In the genomic region with DNA sequence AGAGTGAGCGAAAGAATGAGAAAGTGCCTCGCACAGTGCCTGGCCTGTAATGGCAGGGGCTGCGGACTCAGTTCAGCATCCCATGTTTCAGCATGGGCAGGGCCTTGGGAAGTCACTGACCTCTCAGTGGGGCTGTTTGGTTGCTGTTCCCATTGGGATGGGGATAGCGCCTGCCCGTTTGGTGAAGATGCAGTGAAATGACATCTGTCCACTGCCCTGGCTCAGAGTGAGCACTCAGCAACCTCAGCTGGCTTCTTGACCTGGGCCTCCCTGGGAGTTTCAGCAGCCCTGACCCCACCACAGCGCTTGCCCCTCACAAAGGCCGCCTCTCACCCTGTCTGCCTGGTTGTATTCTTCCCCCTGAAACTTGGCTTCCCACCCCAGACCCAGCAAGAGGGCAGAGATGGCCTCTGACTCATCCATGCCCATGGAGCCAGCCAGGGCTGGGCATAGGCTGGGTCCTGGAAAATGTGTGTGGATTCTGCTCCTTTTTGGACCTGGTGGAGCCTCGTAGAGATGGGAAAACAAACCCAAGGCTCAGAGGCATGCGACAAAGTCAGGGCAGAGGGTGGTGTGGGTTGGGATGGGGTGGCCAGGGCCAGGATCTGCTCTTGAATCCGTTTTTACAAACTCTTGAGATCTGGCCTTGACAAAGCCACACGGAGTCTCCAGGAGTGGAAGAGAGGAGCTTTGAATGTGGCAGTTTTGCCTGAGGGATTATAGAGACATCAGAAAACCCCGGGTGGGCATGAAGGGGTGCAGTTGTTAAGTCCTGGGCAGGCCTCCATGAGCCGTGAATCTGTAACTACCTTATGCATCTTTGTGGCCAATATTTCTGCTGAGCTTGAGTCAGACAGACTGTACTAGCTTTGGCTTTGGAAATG, we compare ENCODE assay signal across 8 cellular contexts. TPM values are rescaled to one million over a fixed set of nuclear protein-coding genes. Genes with fewer than 3 reads are reported as not detected.
DNase-seq lines count a peak whose midpoint lies in the region; ATAC-seq and TF ChIP-seq lines count a peak whose summit lies in the region.

No MANE protein-coding gene starts in this region.

- H3K4me1 Mint-ChIP-seq in naive thymus-derived CD4-positive, alpha-beta T cell, result peaks cover 12 to 39% (median 28%) of the 10 kb centered on the region in 7 donors

- DNase-seq in AG04450 (ENCODE audit: low read depth, low spot score), result no peak
- no peak for DNase-seq in Jurkat, Clone E6-1 (ENCODE audit: low read depth, low spot score)
- DNase-seq in dedifferentiated amniotic fluid mesenchymal stem cell (ENCODE audit: extremely low spot score), result peak; percentile 29
- no peak for DNase-seq in naive thymus-derived CD4-positive, alpha-beta T cell
- no peak for DNase-seq in iPS-NIHi11 (ENCODE audit: low spot score)
- no peak for DNase-seq in stimulated activated CD4-positive, alpha-beta T cell treated with anti-CD3 and anti-CD28 coated beads, Interleukin-2, amount 100 ng/mL, for 48 hours

- H3K36me3 ChIP-seq in naive thymus-derived CD4-positive, alpha-beta T cell (ENCODE audit: control insufficient read depth in 2 of 3, insufficient read depth in 3 of 3, low read length in 3 of 3), result peaks cover 0 to 30% (median 0%) of the 10 kb centered on the region in 3 experiments

- H3K27ac ChIP-seq in AG04450 (ENCODE audit: low read depth, low read length), result no peak overlapping the region
- peak overlapping the region; percentile 91 for H3K27ac ChIP-seq in naive thymus-derived CD4-positive, alpha-beta T cell (ENCODE audit: low read depth, low read length)

- peaks cover 0 to 2% (median 0%) of the 10 kb centered on the region in 5 donors for H3K36me3 Mint-ChIP-seq in naive thymus-derived CD4-positive, alpha-beta T cell

- H3K27ac Mint-ChIP-seq in naive thymus-derived CD4-positive, alpha-beta T cell, result peak overlapping the region; percentile 63 to 91 (median 86)

- H3K4me3 ChIP-seq in AG04450 (ENCODE audit: low read depth, low read length), result peak overlapping the region; percentile 71
- peak overlapping the region; percentile 71 for H3K4me3 ChIP-seq in Jurkat, Clone E6-1 (ENCODE audit: low read length)
- H3K4me3 ChIP-seq in naive thymus-derived CD4-positive, alpha-beta T cell (ENCODE audit: low read length), result peak overlapping the region; percentile 79

- no peaks in the 10 kb centered on the region for H3K27me3 Mint-ChIP-seq in naive thymus-derived CD4-positive, alpha-beta T cell

- ATAC-seq in naive thymus-derived CD4-positive, alpha-beta T cell, result no peak
- ATAC-seq in HG03175 (IDR thresholded peaks at IDR 0.05; ENCODE audit: unreplicated experiment) (no peak), HG02885 (IDR thresholded peaks at IDR 0.05; ENCODE audit: poor library complexity, unreplicated experiment) (no peak)

- no peaks in the 10 kb centered on the region for H3K9me3 Mint-ChIP-seq in naive thymus-derived CD4-positive, alpha-beta T cell

- POLR2A ChIA-PET in AG04450 (lab: Yijun Ruan, JAX), result no interaction called here
- POLR2A ChIA-PET in naive thymus-derived CD4-positive, alpha-beta T cell (lab: Charles Lee), result interaction anchor here (0.6 to 4.3 kb wide), 10 partner anchors 8 to 96 kb away, joined by 3 to 32 read pairs (median 6); no protein-coding TSS in a partner anchor

- CTCF ChIA-PET in AG04450 (lab: Charles Lee), result interaction anchor here (0.7 kb wide), 1 partner anchor 103 kb away, joined by 3 read pairs; no protein-coding TSS in a partner anchor
- CTCF ChIA-PET in naive thymus-derived CD4-positive, alpha-beta T cell (lab: Charles Lee), result interaction anchor here (0.6 to 1.5 kb wide), 2 partner anchors 20 to 1235 kb away, joined by 3 to 6 read pairs; no protein-coding TSS in a partner anchor

- intact Hi-C loops in naive thymus-derived CD4-positive, alpha-beta T cell (cut with micrococcal nuclease), result loop anchor here (2.0 kb wide), 2 partner anchors 18 to 102 kb away; no protein-coding TSS in a partner anchor

- peak overlapping the region; percentile 77 to 91 (median 86) for H3K4me3 Mint-ChIP-seq in naive thymus-derived CD4-positive, alpha-beta T cell

- H3K9me3 ChIP-seq in AG04450 (ENCODE audit: control insufficient read depth, insufficient read depth, low read length), result no peaks in the 10 kb centered on the region; the same call in 1 of the 2 replicates
- H3K9me3 ChIP-seq in naive thymus-derived CD4-positive, alpha-beta T cell (ENCODE audit: control insufficient read depth in 2 of 3, low read length in 3 of 3), result no peaks in the 10 kb centered on the region

- no peaks in the 10 kb centered on the region for H3K27me3 ChIP-seq in AG04450 (ENCODE audit: control insufficient read depth, insufficient read depth, low read length)
- no peaks in the 10 kb centered on the region for H3K27me3 ChIP-seq in naive thymus-derived CD4-positive, alpha-beta T cell (ENCODE audit: control insufficient read depth in 2 of 2, insufficient read depth in 2 of 2, low read length in 2 of 2)

- peaks cover 19 to 24% of the 10 kb centered on the region in 2 donors for H3K4me1 ChIP-seq in naive thymus-derived CD4-positive, alpha-beta T cell (ENCODE audit: control insufficient read depth in 2 of 2, insufficient read depth in 2 of 2, low read length in 2 of 2)

- no peak for TF ChIP-seq CTCF in AG04450 (IDR thresholded peaks at IDR 0.05; ENCODE audit: low read depth, low read length)

RNA-seq across cellular contexts. Expression of a gene that starts 1.2 kb away (rescaled TPM):
- polyA plus RNA-seq in AG04450 (2011; rRNA removed), result 7.9 and 8.2 TPM in 2 replicates
- 5.4 and 6.9 TPM in 2 replicates for polyA minus RNA-seq in AG04450 (2011; rRNA and poly(A)+ RNA removed)
- polyA plus RNA-seq in Jurkat, Clone E6-1 (2012; ENCODE audit: insufficient read depth, insufficient read length), result 7.0 TPM
- 10 to 100 TPM in 3 of 5 experiments, 1 to 10 TPM in 2; 8.4 to 15.8 (median 10.7) TPM for total RNA-seq in naive thymus-derived CD4-positive, alpha-beta T cell
- polyA plus RNA-seq in naive thymus-derived CD4-positive, alpha-beta T cell, result 10 to 100 TPM; 10.4 to 22.1 TPM

RNA-seq across cellular contexts. Expression of a gene that starts 26.2 kb away (rescaled TPM):
- 0.05 and 0.07 TPM in 2 replicates for polyA plus RNA-seq in AG04450 (2011; rRNA removed)
- polyA minus RNA-seq in AG04450 (2011; rRNA and poly(A)+ RNA removed), result not detected in 2 replicates
- polyA plus RNA-seq in Jurkat, Clone E6-1 (2012; ENCODE audit: insufficient read depth, insufficient read length), result 0.57 TPM
- total RNA-seq in naive thymus-derived CD4-positive, alpha-beta T cell, result under 1 TPM in 3 of 5 experiments, not detected in 2; 0.19 to 0.47 (median 0.41) TPM
- not detected for polyA plus RNA-seq in naive thymus-derived CD4-positive, alpha-beta T cell

RNA-seq across cellular contexts. Expression of a gene that starts 46.6 kb away (rescaled TPM):
- polyA plus RNA-seq in AG04450 (2011; rRNA removed), result 35.9 and 49.1 TPM in 2 replicates
- polyA minus RNA-seq in AG04450 (2011; rRNA and poly(A)+ RNA removed), result 12.6 and 14.3 TPM in 2 replicates
- 156 TPM for polyA plus RNA-seq in Jurkat, Clone E6-1 (2012; ENCODE audit: insufficient read depth, insufficient read length)
- 10 to 100 TPM; 20.6 to 72.4 (median 58.6) TPM for total RNA-seq in naive thymus-derived CD4-positive, alpha-beta T cell
- polyA plus RNA-seq in naive thymus-derived CD4-positive, alpha-beta T cell, result 100 to 1,000 TPM; 224 to 235 TPM
